Comparison of ENCODE assay signal across 10 cellular contexts in genomic region chr18:13630869-13631268, GRCh38.
"Had no signal": no experiment of that assay in that cellular context is flagged by ENCODE, and none has a peak within 500 bp of the region (broad histone marks: within the 10 kb centered on the region; RNA-seq: fewer than 3 reads in every experiment).

No MANE protein-coding gene starts in this region.

- H3K4me1 ChIP-seq: SJSA1 had no signal

- H3K4me3 ChIP-seq: adrenal gland, Peyer's patch, SJSA1 had no signal

- H3K27me3 ChIP-seq: adrenal gland, Peyer's patch, SJSA1 had no signal

- H3K27ac ChIP-seq: adrenal gland, KMS-11, Peyer's patch, SJSA1 had no signal

- DNase-seq: activated CD4-positive, alpha-beta T cell treated with anti-CD3 and anti-CD28 coated beads for 1 hour; NCI-H1436 treated with DMSO at 0.1 percent for 48 hours; NCI-H510A; NK-92 treated with Interleukin-12 subunit alpha and Interleukin-12 subunit beta, amount 100 ng/mL, for 24 hours; SHP77 treated with DMSO at 0.1 percent for 48 hours had no signal

- H3K9me3 ChIP-seq: adrenal gland, SJSA1, SK-N-SH had no signal

- H3K36me3 ChIP-seq: adrenal gland, Peyer's patch, SJSA1 had no signal
